In the genomic region with DNA sequence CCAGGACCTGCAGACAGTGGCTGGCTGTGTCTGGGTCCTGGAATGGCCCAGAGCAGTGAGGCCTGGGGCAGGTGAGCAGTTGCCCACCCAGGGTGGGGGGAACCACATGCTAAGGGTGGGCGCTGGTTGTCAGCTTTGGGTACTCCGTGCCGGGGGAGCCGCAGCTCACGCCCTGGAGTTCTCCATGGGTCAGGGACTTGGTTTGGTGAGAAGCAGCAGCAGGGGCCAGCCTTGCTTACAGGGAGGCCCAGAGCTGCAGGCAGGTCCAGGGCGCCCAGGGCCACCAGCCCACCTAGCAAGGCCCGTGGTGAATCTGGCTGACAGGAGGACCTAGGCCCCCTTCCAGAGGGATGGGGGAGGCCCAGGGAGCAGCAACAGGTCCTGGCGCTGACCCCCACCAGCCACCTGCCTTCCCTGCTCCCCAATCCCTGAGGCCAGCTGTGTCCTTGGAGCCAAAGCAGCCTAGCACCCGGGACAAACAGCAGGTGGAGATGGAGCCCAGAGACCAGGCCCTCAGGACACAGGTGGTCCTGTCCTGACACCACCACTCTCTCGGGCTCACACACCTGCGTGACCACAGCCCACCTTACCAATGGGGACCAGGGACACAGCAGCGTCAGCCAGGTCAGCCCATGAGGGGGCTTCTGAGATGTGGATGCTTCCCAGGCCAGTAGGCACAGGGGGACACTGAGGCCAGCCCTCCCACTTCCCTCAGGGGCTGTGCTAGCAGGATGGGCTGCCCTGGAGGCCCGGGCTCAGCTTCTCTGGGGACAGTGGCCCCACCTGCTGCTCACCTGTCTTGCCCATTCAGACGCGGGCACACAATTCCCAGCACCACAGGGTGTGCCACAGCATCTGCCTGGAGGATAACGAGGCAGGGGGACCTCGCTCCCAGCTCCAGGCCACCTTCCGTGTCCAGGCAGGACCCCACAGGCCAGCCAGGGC, we compare ENCODE assay signal across 11 cellular contexts. TPM values are rescaled to one million over a fixed set of nuclear protein-coding genes. Genes with fewer than 3 reads are reported as not detected.
DNase-seq lines count a peak whose midpoint lies in the region; ATAC-seq and TF ChIP-seq lines count a peak whose summit lies in the region.
"Had no signal": no experiment of that assay in that cellular context is flagged by ENCODE, and none has a peak within 500 bp of the region (broad histone marks: within the 10 kb centered on the region; RNA-seq: fewer than 3 reads in every experiment).

No MANE protein-coding gene starts in this region.

- H3K4me1 ChIP-seq in adipocyte (ENCODE audit: control insufficient read depth, insufficient read depth, low read length) = peaks cover 47% of the 10 kb centered on the region
- peaks cover 70 to 78% (median 72%) of the 10 kb centered on the region in 3 donors for H3K4me1 ChIP-seq in skeletal muscle tissue (ENCODE audit: control insufficient read depth in 3 of 3, insufficient read depth in 3 of 3, low read length in 3 of 3)

- H3K9me3 ChIP-seq in adipocyte (ENCODE audit: control insufficient read depth, low read length) (no peaks in the 10 kb centered on the region), skeletal muscle tissue (ENCODE audit: control insufficient read depth in 3 of 3, low read length in 3 of 3) (no peaks in the 10 kb centered on the region)

- H3K9ac ChIP-seq in adipocyte (ENCODE audit: low read length) = peak overlapping the region; percentile 95
- H3K9ac ChIP-seq in skeletal muscle tissue (ENCODE audit: low read depth in 1 of 3, low read length in 3 of 3) = peak overlapping the region in 2 of 3 donors; percentile 33 to 89

- H3K27me3 ChIP-seq in GM06990 (replicated peaks; ENCODE audit: control insufficient read depth, insufficient read depth, low read length) = no peaks in the 10 kb centered on the region
- no peaks in the 10 kb centered on the region for H3K27me3 ChIP-seq in adipocyte (replicated peaks; ENCODE audit: control insufficient read depth, insufficient read depth, low read length)
- H3K27me3 ChIP-seq in skeletal muscle tissue (ENCODE audit: control insufficient read depth in 3 of 3, insufficient read depth in 3 of 3, low read length in 3 of 3) = no peaks in the 10 kb centered on the region

- no peak for ATAC-seq in GM18519 (IDR thresholded peaks at IDR 0.05; ENCODE audit: low FRiP score, unreplicated experiment)
- ATAC-seq: effector memory CD8-positive, alpha-beta T cell had no signal

- peak; percentile 6 for DNase-seq in GM06990 (ENCODE audit: extremely low read depth, insufficient read length)
- no peak for DNase-seq in adipocyte (ENCODE audit: low read depth)
- DNase-seq in islet precursor cell = peak; percentile 49
- DNase-seq in SW 1271 (lab: John Stamatoyannopoulos, UW) = no peak
- DNase-seq in DMS79 (lab: John Stamatoyannopoulos, UW) = no peak
- no peak for DNase-seq in amygdala (lab: John Stamatoyannopoulos, UW)
- DNase-seq: effector memory CD8-positive, alpha-beta T cell; NCI-H2029 treated with DMSO at 0.1 percent for 48 hours; SHP77 treated with DMSO at 0.1 percent for 48 hours had no signal

- TF ChIP-seq CTCF in GM06990 (IDR thresholded peaks at IDR 0.05; ENCODE audit: insufficient read depth, low read length, poor library complexity, severe bottlenecking) = no peak

- no peak overlapping the region for H3K4me3 ChIP-seq in GM06990 (replicated peaks; ENCODE audit: low read depth, low read length)
- no peak overlapping the region for H3K4me3 ChIP-seq in adipocyte (ENCODE audit: low read length)
- H3K4me3 ChIP-seq in skeletal muscle tissue (ENCODE audit: low read length in 3 of 3) = no peak overlapping the region

- peak overlapping the region; percentile 47 for H3K27ac ChIP-seq in skeletal muscle tissue (ENCODE audit: low read depth, low read length)

- H3K36me3 ChIP-seq in GM06990 (ENCODE audit: control insufficient read depth, insufficient read depth, low read length) (peaks cover 21% of the 10 kb centered on the region), adipocyte (ENCODE audit: control insufficient read depth, insufficient read depth, low read length, severe bottlenecking) (peaks cover 23% of the 10 kb centered on the region), skeletal muscle tissue (ENCODE audit: control insufficient read depth in 3 of 3, insufficient read depth in 3 of 3, low read length in 3 of 3) (peaks cover 19 to 34% (median 25%) of the 10 kb centered on the region in 3 donors)

RNA-seq across cellular contexts. Expression of gene MXD4, which starts 3.5 kb away (rescaled TPM):
- 21.4 TPM for total RNA-seq in skeletal muscle tissue

RNA-seq across cellular contexts. Expression of gene HAUS3, which starts 16.4 kb away (rescaled TPM):
- total RNA-seq in skeletal muscle tissue = 6.8 TPM

RNA-seq across cellular contexts. Expression of gene POLN, which starts 16.4 kb away (rescaled TPM):
- total RNA-seq in skeletal muscle tissue = 4.2 TPM

Comparison
In these comparisons a context has a peak if more than half of its experiments do, and no peak if none do; other contexts are left out.
1. DNase-seq: peak in GM06990 (single experiment) and islet precursor cell (single experiment); none in adipocyte (single experiment), SW 1271 (0 of 2), DMS79 (single experiment) and amygdala (0 of 56).